ENCODE assay signal across 9 cellular contexts in genomic region chr2:143205106-143205764, GRCh38.
DNase-seq lines count a peak whose midpoint lies in the region; ATAC-seq and TF ChIP-seq lines count a peak whose summit lies in the region.
"Had no signal": no experiment of that assay in that cellular context is flagged by ENCODE, and none has a peak within 500 bp of the region (broad histone marks: within the 10 kb centered on the region; RNA-seq: fewer than 3 reads in every experiment).

No MANE protein-coding gene starts in this region.

- whole genome bisulfite sequencing in smooth muscle cell (ENCODE audit: low lambda C conversion rate), result 95% methylated on average over 1 of the region's 1 CpG

- H3K27me3 Mint-ChIP-seq in CD8-positive, alpha-beta memory T cell, result no peaks in the 10 kb centered on the region

- H3K36me3 ChIP-seq in CD8-positive, alpha-beta memory T cell (ENCODE audit: insufficient read depth, low read length), result peaks cover 8% of the 10 kb centered on the region
- H3K36me3 ChIP-seq in smooth muscle cell (ENCODE audit: low read depth), result no peaks in the 10 kb centered on the region

- no peaks in the 10 kb centered on the region for H3K27me3 ChIP-seq in CD8-positive, alpha-beta memory T cell (ENCODE audit: insufficient read depth, low read length, poor library complexity, severe bottlenecking)
- H3K27me3 ChIP-seq in dorsolateral prefrontal cortex (peaks cover 0 to 7% (median 0%) of the 10 kb centered on the region in 45 donors), smooth muscle cell (ENCODE audit: low read depth) (peaks cover 3% of the 10 kb centered on the region)

- H3K27ac Mint-ChIP-seq in CD8-positive, alpha-beta memory T cell, result peak overlapping the region in 7 of 8 donors; percentile 28 to 90 (median 69)
- H3K27ac Mint-ChIP-seq: nephron had no signal

- no peak overlapping the region for H3K4me3 ChIP-seq in CD8-positive, alpha-beta memory T cell (ENCODE audit: low read length)
- H3K4me3 ChIP-seq in dorsolateral prefrontal cortex, result no peak overlapping the region
- H3K4me3 ChIP-seq in smooth muscle cell, result no peak overlapping the region

- no peaks in the 10 kb centered on the region for H3K9me3 ChIP-seq in CD8-positive, alpha-beta memory T cell (ENCODE audit: low read length)
- H3K9me3 ChIP-seq in smooth muscle cell (replicated peaks; ENCODE audit: low read depth), result no peaks in the 10 kb centered on the region

- CTCF ChIA-PET in CD8-positive, alpha-beta memory T cell (lab: Charles Lee), result interaction anchor here (0.7 to 3.8 kb wide), 10 partner anchors 11 to 149 kb away, joined by 3 to 29 read pairs (median 5); no protein-coding TSS in a partner anchor

- POLR2A ChIA-PET in CD8-positive, alpha-beta memory T cell (lab: Charles Lee), result interaction anchor here (0.6 to 0.7 kb wide), 3 partner anchors 17 to 248 kb away, joined by 3 to 5 read pairs (median 4); no protein-coding TSS in a partner anchor

- peaks cover 31 to 73% (median 36%) of the 10 kb centered on the region in 3 donors for H3K36me3 Mint-ChIP-seq in CD8-positive, alpha-beta memory T cell

- peak overlapping the region in 2 of 7 donors; percentile 39 to 54 for H3K4me3 Mint-ChIP-seq in CD8-positive, alpha-beta memory T cell
- H3K4me3 Mint-ChIP-seq: nephron had no signal

- H3K9me3 Mint-ChIP-seq in CD8-positive, alpha-beta memory T cell, result peaks cover 0 to 2% (median 0%) of the 10 kb centered on the region in 5 donors

- H4K20me1 ChIP-seq in smooth muscle cell (ENCODE audit: low read depth), result no peaks in the 10 kb centered on the region

- H3K4me2 ChIP-seq in smooth muscle cell, result no peak overlapping the region

- TF ChIP-seq CTCF in dorsolateral prefrontal cortex (IDR thresholded peaks at IDR 0.05 in 54 of 56, conservative IDR thresholded peaks at IDR 0.05 in 2 of 56; ENCODE audit: low read depth in 1 of 56, partially characterized antibody in 56 of 56) (peak in 42 of 56 donors; percentile 13 to 53 (median 36)), smooth muscle cell (IDR thresholded peaks at IDR 0.05; ENCODE audit: borderline replicate concordance, insufficient read depth, poor library complexity, severe bottlenecking) (peak; percentile 27)

- H3K4me1 ChIP-seq in CD8-positive, alpha-beta memory T cell (ENCODE audit: insufficient read depth, low read length), result peaks cover 36% of the 10 kb centered on the region
- H3K4me1 ChIP-seq in smooth muscle cell (ENCODE audit: low read depth), result no peaks in the 10 kb centered on the region

- H2AFZ ChIP-seq in smooth muscle cell (ENCODE audit: low read depth), result no peak overlapping the region

- H3F3A ChIP-seq in smooth muscle cell (ENCODE audit: low read depth), result no peaks in the 10 kb centered on the region

- H3K9ac ChIP-seq in smooth muscle cell (ENCODE audit: low read depth), result no peak overlapping the region

- intact Hi-C loops in dorsolateral prefrontal cortex (cut with DNase I), result no loop called here

- H3K27ac ChIP-seq in CD8-positive, alpha-beta memory T cell (ENCODE audit: low read depth, low read length), result no peak overlapping the region
- H3K27ac ChIP-seq in dorsolateral prefrontal cortex (no peak overlapping the region), smooth muscle cell (ENCODE audit: low read depth) (no peak overlapping the region)

- peak in 2 of 5 donors; percentile 34 to 36 for DNase-seq in CD8-positive, alpha-beta memory T cell
- peak; percentile 16 for DNase-seq in MV-4-11 (lab: John Stamatoyannopoulos, UW)
- no peak for DNase-seq in dorsolateral prefrontal cortex
- no peak for DNase-seq in smooth muscle cell (lab: John Stamatoyannopoulos, UW; ENCODE audit: unreplicated experiment)
- DNase-seq in hippocampal formation (lab: John Stamatoyannopoulos, UW), result no peak
- no peak for DNase-seq in NCI-H2107 (lab: John Stamatoyannopoulos, UW)

- peaks cover 61 to 76% (median 65%) of the 10 kb centered on the region in 3 donors for H3K4me1 Mint-ChIP-seq in CD8-positive, alpha-beta memory T cell

- H3K79me2 ChIP-seq in smooth muscle cell (ENCODE audit: low read depth), result no peaks in the 10 kb centered on the region

- ATAC-seq in GM19023 (IDR thresholded peaks at IDR 0.05; ENCODE audit: unreplicated experiment) (peak; percentile 57), HG02759 (IDR thresholded peaks at IDR 0.05; ENCODE audit: unreplicated experiment) (no peak)
